1 cellular context compared by ENCODE assay signal in the genomic region with DNA sequence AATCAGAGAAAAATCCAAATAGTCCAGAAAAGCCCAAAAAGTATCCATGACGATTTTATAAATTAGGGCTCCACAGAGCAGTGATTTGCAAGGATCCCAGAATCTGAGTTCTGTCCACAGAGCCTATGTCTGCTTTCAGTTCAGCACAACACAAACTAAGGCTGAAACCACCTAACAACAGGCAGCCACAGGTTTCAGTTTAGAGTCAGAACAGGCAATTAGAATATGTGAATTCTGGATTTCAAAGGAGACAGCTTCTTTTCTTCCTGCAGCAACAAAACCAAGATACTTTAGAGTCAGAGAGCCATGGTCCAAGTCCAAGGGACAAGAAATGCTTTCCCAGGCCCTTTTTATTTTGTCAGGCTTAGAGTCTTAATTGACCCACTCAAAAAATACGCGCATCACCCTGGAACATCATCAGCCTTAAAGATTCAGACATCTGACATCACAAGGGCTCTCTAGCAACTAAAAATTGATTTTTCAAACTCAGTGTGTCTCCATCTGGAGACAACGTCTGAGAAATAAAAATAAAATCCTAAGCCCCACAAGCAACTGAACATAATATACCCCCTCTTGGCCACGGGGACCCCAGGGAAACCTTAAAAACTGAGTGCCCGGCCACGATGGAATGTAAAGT.
TF ChIP-seq lines count a peak whose summit lies in the region.

No MANE protein-coding gene starts in this region.

TF ChIP-seq in K562, 482 proteins besides CTCF, POLR2A, EP300 and RAD21:
- TF ChIP-seq KLF16 (IDR thresholded peaks at IDR 0.05) (no peak), FIP1L1 (IDR thresholded peaks at IDR 0.05; ENCODE audit: low read depth, low read length, poor library complexity, severe bottlenecking) (no peak), ARHGAP35 (IDR thresholded peaks at IDR 0.05; ENCODE audit: partially characterized antibody) (no peak), ZNF408 (CRISPR knock-in tag; IDR thresholded peaks at IDR 0.05; ENCODE audit: low read depth) (no peak)
TF ChIP-seq in K562: peak in this region for 0.
